12 cellular contexts compared by ENCODE assay signal in the genomic region with DNA sequence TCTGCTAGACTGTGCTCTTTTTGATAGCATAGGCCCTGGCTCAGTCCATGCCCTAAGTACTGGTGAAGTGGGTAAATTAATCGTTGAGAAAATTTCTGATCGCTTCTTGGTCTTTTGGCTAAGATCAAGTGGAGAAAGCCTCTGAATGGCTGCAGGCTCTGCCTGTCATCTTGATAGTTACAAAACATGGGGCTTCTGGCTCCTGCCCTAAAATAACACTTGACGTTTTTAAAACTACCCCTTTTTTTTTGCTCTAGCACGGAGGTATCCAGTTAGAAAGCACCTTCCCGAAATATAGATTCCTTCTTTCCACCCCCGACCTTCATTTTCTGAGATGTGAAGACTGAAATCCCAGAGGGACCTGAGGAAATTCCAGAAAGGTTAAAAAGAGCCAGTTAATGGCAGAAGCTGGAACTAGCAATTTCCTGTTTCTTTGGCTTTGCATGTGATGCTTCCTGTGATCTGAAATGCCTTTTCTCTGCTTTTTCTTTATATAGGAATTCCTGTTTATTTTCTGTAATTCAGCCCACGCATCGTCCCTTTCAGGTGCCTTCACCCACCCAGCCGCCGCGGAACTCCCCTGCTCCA. TPM values are rescaled to one million over a fixed set of nuclear protein-coding genes. Genes with fewer than 3 reads are reported as not detected.
A peak's percentile ranks its signal among the peaks of the same experiment; 100 is the strongest.
DNase-seq lines count a peak whose midpoint lies in the region; ATAC-seq, FAIRE-seq and TF ChIP-seq lines count a peak whose summit lies in the region.
"Had no signal": no experiment of that assay in that cellular context is flagged by ENCODE, and none has a peak within 500 bp of the region (broad histone marks: within the 10 kb centered on the region; RNA-seq: fewer than 3 reads in every experiment).

No MANE protein-coding gene starts in this region.

- TF ChIP-seq CTCF in fibroblast of mammary gland (conservative IDR thresholded peaks at IDR 0.05; ENCODE audit: control insufficient read depth, insufficient read depth, low read depth, low read length) = no peak
- TF ChIP-seq CTCF in neutrophil (IDR thresholded peaks at IDR 0.05) = no peak
- no peak for TF ChIP-seq CTCF in WERI-Rb-1 (IDR thresholded peaks at IDR 0.05; ENCODE audit: low read depth, low read length)
- TF ChIP-seq CTCF in ovary (IDR thresholded peaks at IDR 0.05) = no peak

- no peaks in the 10 kb centered on the region for H3K36me3 ChIP-seq in CD4-positive, CD25-positive, alpha-beta regulatory T cell (ENCODE audit: control insufficient read depth, insufficient read depth, low read length)
- H3K36me3 ChIP-seq in neutrophil (no peaks in the 10 kb centered on the region), WERI-Rb-1 (no peaks in the 10 kb centered on the region), ovary (no peaks in the 10 kb centered on the region), small intestine (ENCODE audit: control insufficient read depth in 2 of 2, insufficient read depth in 2 of 2, low read length in 2 of 2) (no peaks in the 10 kb centered on the region)

- H3K4me3 Mint-ChIP-seq in CD4-positive, CD25-positive, alpha-beta regulatory T cell = peak overlapping the region in 3 of 4 donors; percentile 21 to 73 (median 71)

- no peaks in the 10 kb centered on the region for H3K36me3 Mint-ChIP-seq in CD4-positive, CD25-positive, alpha-beta regulatory T cell

- peaks cover 12% of the 10 kb centered on the region for H3K4me1 ChIP-seq in CD4-positive, CD25-positive, alpha-beta regulatory T cell (ENCODE audit: control insufficient read depth, insufficient read depth, low read length, poor library complexity, severe bottlenecking)
- H3K4me1 ChIP-seq in neutrophil (ENCODE audit: control insufficient read depth in 1 of 2, insufficient read depth in 1 of 2, low read depth in 1 of 2, low read length in 1 of 2) (peaks cover 35 to 42% of the 10 kb centered on the region in 2 experiments), ovary (ENCODE audit: insufficient read depth) (peaks cover 4% of the 10 kb centered on the region), small intestine (ENCODE audit: control insufficient read depth in 2 of 2, insufficient read depth in 1 of 2, low read depth in 1 of 2, low read length in 1 of 2) (no peaks in the 10 kb centered on the region)

- TF ChIP-seq POLR2A in ovary (IDR thresholded peaks at IDR 0.05) = no peak

- no peak overlapping the region for H3K27ac Mint-ChIP-seq in CD4-positive, CD25-positive, alpha-beta regulatory T cell

- no peak for DNase-seq in CD4-positive, CD25-positive, alpha-beta regulatory T cell
- DNase-seq in NCI-H69 (lab: John Stamatoyannopoulos, UW) = peak; percentile 13
- peak; percentile 8 for DNase-seq in fibroblast of mammary gland (ENCODE audit: low read depth)
- no peak for DNase-seq in WERI-Rb-1
- DNase-seq in ovary = no peak
- DNase-seq in epidermal melanocyte (ENCODE audit: insufficient read length, low spot score) = no peak
- DNase-seq in small intestine = no peak
- DNase-seq: COR-L47; MM.1S; stimulated activated naive CD4-positive, alpha-beta T cell had no signal

- no peak for ATAC-seq in CD4-positive, CD25-positive, alpha-beta regulatory T cell (ENCODE audit: low read depth in 2 of 2)

- no peak overlapping the region for H3K4me3 ChIP-seq in CD4-positive, CD25-positive, alpha-beta regulatory T cell (ENCODE audit: low read depth, low read length)
- H3K4me3 ChIP-seq in fibroblast of mammary gland (ENCODE audit: control insufficient read depth, low read depth, low read length) (no peak overlapping the region), neutrophil (ENCODE audit: low read depth in 1 of 2, low read length in 1 of 2) (peak overlapping the region; percentile 57 to 62), WERI-Rb-1 (ENCODE audit: low read depth, low read length) (no peak overlapping the region), ovary (no peak overlapping the region), small intestine (ENCODE audit: low read depth in 1 of 2, low read length in 2 of 2) (no peak overlapping the region)

- FAIRE-seq in small intestine (lab: Jason Lieb, UNC) = no peak

- no peak overlapping the region for H3K27ac ChIP-seq in CD4-positive, CD25-positive, alpha-beta regulatory T cell (ENCODE audit: insufficient read depth, low read length, poor library complexity, severe bottlenecking)
- no peak overlapping the region for H3K27ac ChIP-seq in neutrophil
- H3K27ac ChIP-seq in WERI-Rb-1 = no peak overlapping the region
- H3K27ac ChIP-seq in ovary = no peak overlapping the region
- H3K27ac ChIP-seq in small intestine (ENCODE audit: low read depth in 1 of 2, low read length in 1 of 2) = peak overlapping the region in 1 of 2 donors; percentile 68
- H3K27ac ChIP-seq: RWPE1 had no signal

- WGBS in ovary, 3 donors = 64 to 73% (median 69%) methylated on average over 11 of the region's 11 CpGs
- WGBS in small intestine, 3 donors = 63 to 87% (median 75%) methylated on average over 11 of the region's 11 CpGs

- peaks cover 0 to 1% (median 0%) of the 10 kb centered on the region in 7 donors for H3K9me3 Mint-ChIP-seq in CD4-positive, CD25-positive, alpha-beta regulatory T cell

- intact Hi-C loops in ovary (cut with DNase I) = no loop called here

- peaks cover 0 to 15% (median 10%) of the 10 kb centered on the region in 4 donors for H3K4me1 Mint-ChIP-seq in CD4-positive, CD25-positive, alpha-beta regulatory T cell

- peaks cover 60% of the 10 kb centered on the region for H3K27me3 Mint-ChIP-seq in CD4-positive, CD25-positive, alpha-beta regulatory T cell

- H3K9me3 ChIP-seq in CD4-positive, CD25-positive, alpha-beta regulatory T cell (ENCODE audit: control insufficient read depth in 2 of 2, low read length in 2 of 2) = no peaks in the 10 kb centered on the region
- H3K9me3 ChIP-seq in neutrophil = no peaks in the 10 kb centered on the region
- no peaks in the 10 kb centered on the region for H3K9me3 ChIP-seq in WERI-Rb-1 (ENCODE audit: severe bottlenecking)
- no peaks in the 10 kb centered on the region for H3K9me3 ChIP-seq in ovary
- no peaks in the 10 kb centered on the region for H3K9me3 ChIP-seq in small intestine (ENCODE audit: control insufficient read depth, low read depth)

- H3K27me3 ChIP-seq in CD4-positive, CD25-positive, alpha-beta regulatory T cell (ENCODE audit: control insufficient read depth, insufficient read depth, low read length) = peaks cover 47% of the 10 kb centered on the region
- H3K27me3 ChIP-seq in neutrophil (peaks cover 59% of the 10 kb centered on the region), WERI-Rb-1 (ENCODE audit: insufficient read depth, low read depth, severe bottlenecking) (peaks cover 7% of the 10 kb centered on the region), ovary (no peaks in the 10 kb centered on the region), small intestine (ENCODE audit: control insufficient read depth in 2 of 2, insufficient read depth in 2 of 2, low read length in 2 of 2) (peaks cover 0 to 10% of the 10 kb centered on the region in 2 donors)

- TF ChIP-seq EP300 in ovary (IDR thresholded peaks at IDR 0.05) = no peak

RNA-seq across cellular contexts. Expression of a gene that starts 0.8 kb away (rescaled TPM):
- 0.74 TPM for total RNA-seq in CD4-positive, CD25-positive, alpha-beta regulatory T cell
- polyA plus RNA-seq in CD4-positive, CD25-positive, alpha-beta regulatory T cell = under 1 TPM in 1 of 4 donors, not detected in 3; 0.92 TPM
- total RNA-seq in ovary = 1 to 10 TPM in 4 of 7 donors, under 1 TPM in 2, not detected in 1; 0.92 to 7.1 (median 2.6) TPM
- polyA plus RNA-seq in ovary (under 1 TPM; 0.23 to 0.44 TPM), small intestine (1 to 10 TPM in 2 of 3 donors, not detected in 1; 1.4 to 3.7 TPM)

Comparison
In these comparisons a context has a peak if more than half of its experiments do, and no peak if none do; other contexts are left out.
1. DNase-seq: peak in NCI-H69 (single experiment) and fibroblast of mammary gland (single experiment); none in CD4-positive, CD25-positive, alpha-beta regulatory T cell (0 of 3), WERI-Rb-1 (single experiment), ovary (0 of 5), epidermal melanocyte (single experiment) and small intestine (single experiment).
2. H3K4me3 ChIP-seq: peak in neutrophil (2 of 2); none in CD4-positive, CD25-positive, alpha-beta regulatory T cell (single experiment), fibroblast of mammary gland (single experiment), WERI-Rb-1 (single experiment), ovary (single experiment) and small intestine (0 of 2).